Comparison of ENCODE assay signal across 1 cellular context in genomic region chr1:48057249-48057648, GRCh38.
TF ChIP-seq lines count a peak whose summit lies in the region.

No MANE protein-coding gene starts in this region.

TF ChIP-seq in HEK293, 187 proteins besides CTCF, POLR2A, EP300 and RAD21 (continued from another document):
- TF ChIP-seq, protein P1, sequence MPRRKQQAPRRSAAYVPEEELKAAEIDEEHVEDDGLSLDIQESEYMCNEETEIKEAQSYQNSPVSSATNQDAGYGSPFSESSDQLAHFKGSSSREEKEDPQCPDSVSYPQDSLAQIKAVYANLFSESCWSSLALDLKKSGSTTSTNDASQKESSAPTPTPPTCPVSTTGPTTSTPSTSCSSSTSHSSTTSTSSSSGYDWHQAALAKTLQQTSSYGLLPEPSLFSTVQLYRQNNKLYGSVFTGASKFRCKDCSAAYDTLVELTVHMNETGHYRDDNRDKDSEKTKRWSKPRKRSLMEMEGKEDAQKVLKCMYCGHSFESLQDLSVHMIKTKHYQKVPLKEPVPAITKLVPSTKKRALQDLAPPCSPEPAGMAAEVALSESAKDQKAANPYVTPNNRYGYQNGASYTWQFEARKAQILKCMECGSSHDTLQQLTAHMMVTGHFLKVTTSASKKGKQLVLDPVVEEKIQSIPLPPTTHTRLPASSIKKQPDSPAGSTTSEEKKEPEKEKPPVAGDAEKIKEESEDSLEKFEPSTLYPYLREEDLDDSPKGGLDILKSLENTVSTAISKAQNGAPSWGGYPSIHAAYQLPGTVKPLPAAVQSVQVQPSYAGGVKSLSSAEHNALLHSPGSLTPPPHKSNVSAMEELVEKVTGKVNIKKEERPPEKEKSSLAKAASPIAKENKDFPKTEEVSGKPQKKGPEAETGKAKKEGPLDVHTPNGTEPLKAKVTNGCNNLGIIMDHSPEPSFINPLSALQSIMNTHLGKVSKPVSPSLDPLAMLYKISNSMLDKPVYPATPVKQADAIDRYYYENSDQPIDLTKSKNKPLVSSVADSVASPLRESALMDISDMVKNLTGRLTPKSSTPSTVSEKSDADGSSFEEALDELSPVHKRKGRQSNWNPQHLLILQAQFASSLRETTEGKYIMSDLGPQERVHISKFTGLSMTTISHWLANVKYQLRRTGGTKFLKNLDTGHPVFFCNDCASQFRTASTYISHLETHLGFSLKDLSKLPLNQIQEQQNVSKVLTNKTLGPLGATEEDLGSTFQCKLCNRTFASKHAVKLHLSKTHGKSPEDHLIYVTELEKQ (tag by site-specific recombination; IDR thresholded peaks at IDR 0.05; ENCODE audit: borderline replicate concordance), result no peak
TF ChIP-seq in HEK293: peak in this region for 1.
